ENCODE assay signal across 20 cellular contexts in genomic region chr18:6595666-6596065, GRCh38.
A peak's percentile ranks its signal among the peaks of the same experiment; 100 is the strongest.
DNase-seq lines count a peak whose midpoint lies in the region; ATAC-seq lines count a peak whose summit lies in the region.
"Had no signal": no experiment of that assay in that cellular context is flagged by ENCODE, and none has a peak within 500 bp of the region (broad histone marks: within the 10 kb centered on the region; RNA-seq: fewer than 3 reads in every experiment).

No MANE protein-coding gene starts in this region.

- H3K4me1 Mint-ChIP-seq in stimulated activated naive CD8-positive, alpha-beta T cell treated with anti-CD3 and anti-CD28 coated beads, Interleukin-15, amount 100 ng/mL, for 72 hours = no peaks in the 10 kb centered on the region
- H3K4me1 Mint-ChIP-seq: CD14-positive monocyte had no signal

- peaks cover 8 to 9% of the 10 kb centered on the region in 2 donors for H3K9me3 Mint-ChIP-seq in stimulated activated naive CD8-positive, alpha-beta T cell treated with anti-CD3 and anti-CD28 coated beads, Interleukin-15, amount 100 ng/mL, for 72 hours

- no peak overlapping the region for H3K27ac Mint-ChIP-seq in stimulated activated naive CD8-positive, alpha-beta T cell treated with anti-CD3 and anti-CD28 coated beads, Interleukin-15, amount 100 ng/mL, for 72 hours
- H3K27ac Mint-ChIP-seq: CD14-positive monocyte had no signal

- no peaks in the 10 kb centered on the region for H3K27me3 Mint-ChIP-seq in stimulated activated naive CD8-positive, alpha-beta T cell treated with anti-CD3 and anti-CD28 coated beads, Interleukin-15, amount 100 ng/mL, for 72 hours

- DNase-seq in C1 segment of cervical spinal cord (lab: John Stamatoyannopoulos, UW) (peak in 11 of 14 donors; percentile 3 to 77 (median 22)), hippocampal formation (lab: John Stamatoyannopoulos, UW) (peak; percentile 13 to 15), occipital lobe (lab: John Stamatoyannopoulos, UW) (peak; percentile 20), superior temporal gyrus (ENCODE audit: extremely low spot score) (peak; percentile 68), NCI-H226 (no peak), NCI-H2196 (lab: John Stamatoyannopoulos, UW; ENCODE audit: unreplicated experiment) (no peak)
- no peak for DNase-seq in stimulated activated naive CD8-positive, alpha-beta T cell treated with anti-CD3 and anti-CD28 coated beads, Interleukin-15, amount 100 ng/mL, for 72 hours
- DNase-seq: AML-193; DMS79; GM23248; MG63; NCI-H1417; NCI-H1694 treated with DMSO at 0.1 percent for 48 hours; NCI-H2107; NCI-H2227 treated with DMSO at 0.1 percent for 48 hours; NCI-H510A treated with DMSO at 0.1 percent for 48 hours; NCI-H774; NK-92 treated with Interleukin-12 subunit alpha and Interleukin-12 subunit beta, amount 100 ng/mL, for 24 hours; SHP77 treated with DMSO at 0.1 percent for 48 hours had no signal

- H3K4me3 Mint-ChIP-seq in stimulated activated naive CD8-positive, alpha-beta T cell treated with anti-CD3 and anti-CD28 coated beads, Interleukin-15, amount 100 ng/mL, for 72 hours = no peak overlapping the region
- H3K4me3 Mint-ChIP-seq: CD14-positive monocyte had no signal

- no peak for ATAC-seq in stimulated activated naive CD8-positive, alpha-beta T cell treated with anti-CD3 and anti-CD28 coated beads, Interleukin-15, amount 100 ng/mL, for 72 hours

Comparison
In these comparisons a context has a peak if more than half of its experiments do, and no peak if none do; other contexts are left out.
1. DNase-seq: peak in C1 segment of cervical spinal cord (11 of 14), hippocampal formation (2 of 2), occipital lobe (single experiment) and superior temporal gyrus (single experiment); none in NCI-H226 (single experiment), stimulated activated naive CD8-positive, alpha-beta T cell treated with anti-CD3 and anti-CD28 coated beads, Interleukin-15, amount 100 ng/mL, for 72 hours (0 of 2) and NCI-H2196 (single experiment).